In the genomic region with DNA sequence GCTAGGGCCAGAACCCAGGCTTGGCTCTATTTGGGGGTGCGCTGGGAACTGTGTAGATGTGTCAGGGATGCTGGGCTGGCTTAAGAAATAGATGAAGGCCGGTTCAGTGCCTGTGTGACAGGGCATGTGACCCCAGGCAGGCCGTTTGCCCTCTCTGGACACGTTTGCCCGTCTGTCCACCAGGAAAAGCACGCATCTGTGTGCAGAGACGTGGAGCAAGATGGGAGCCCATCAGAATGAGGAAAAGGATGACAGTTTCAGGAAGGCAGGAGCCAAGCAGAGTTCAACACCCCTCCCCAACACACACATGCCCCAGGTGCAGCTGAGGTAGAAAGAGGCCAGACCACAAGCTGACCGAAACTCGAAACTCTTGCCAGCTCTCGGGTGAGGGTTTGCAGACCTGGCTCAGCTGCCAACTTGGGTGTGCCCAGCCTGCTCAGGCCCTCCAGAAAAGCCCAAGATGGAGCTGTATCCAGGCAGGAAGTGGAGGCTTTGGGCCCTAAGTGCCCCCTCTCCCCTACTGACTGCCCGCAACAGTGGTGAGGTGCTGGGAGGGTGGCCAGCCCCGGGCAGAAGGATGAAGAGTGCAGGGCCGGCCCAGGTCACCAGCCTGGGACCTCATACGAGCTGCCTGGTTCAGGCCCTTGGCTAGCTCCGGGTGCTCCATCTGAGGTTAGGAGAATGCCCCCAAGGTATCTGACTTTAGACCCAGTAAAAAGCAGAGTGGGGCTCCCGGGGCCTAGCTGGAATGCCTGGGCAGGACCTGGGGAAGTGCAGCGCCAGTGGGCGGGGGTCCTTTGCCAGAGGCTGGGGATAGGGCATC, we compare ENCODE assay signal across 10 cellular contexts. TPM values are rescaled to one million over a fixed set of nuclear protein-coding genes. Genes with fewer than 3 reads are reported as not detected.
DNase-seq lines count a peak whose midpoint lies in the region; ATAC-seq and TF ChIP-seq lines count a peak whose summit lies in the region.
"Had no signal": no experiment of that assay in that cellular context is flagged by ENCODE, and none has a peak within 500 bp of the region (broad histone marks: within the 10 kb centered on the region; RNA-seq: fewer than 3 reads in every experiment).

No MANE protein-coding gene starts in this region.

- H3K27me3 ChIP-seq in left lung (no peaks in the 10 kb centered on the region), brain microvascular endothelial cell (replicated peaks) (no peaks in the 10 kb centered on the region)

- POLR2A ChIA-PET in OCI-LY7 (lab: Charles Lee): interaction anchor here (0.6 to 1.4 kb wide), 5 partner anchors 12 to 565 kb away, joined by 3 to 5 read pairs (median 3); no protein-coding TSS in a partner anchor

- H3K79me2 ChIP-seq in OCI-LY7 (ENCODE audit: insufficient read depth, low read depth, low read length): no peaks in the 10 kb centered on the region

- no peak overlapping the region for H3K4me2 ChIP-seq in OCI-LY7 (ENCODE audit: low read length)

- H2AFZ ChIP-seq in OCI-LY7 (ENCODE audit: low read length): no peak overlapping the region

- H3K27ac ChIP-seq in 22Rv1 (no peak overlapping the region), OCI-LY7 (ENCODE audit: low read depth, low read length, poor library complexity, severe bottlenecking) (no peak overlapping the region), left lung (peak overlapping the region; percentile 21 to 23), brain microvascular endothelial cell (no peak overlapping the region)

- no peaks in the 10 kb centered on the region for H4K20me1 ChIP-seq in OCI-LY7 (ENCODE audit: insufficient read depth, low read length)

- H3K9me2 ChIP-seq in OCI-LY7 (ENCODE audit: insufficient read depth, low read length): no peaks in the 10 kb centered on the region

- H3K36me3 ChIP-seq in OCI-LY7 (ENCODE audit: insufficient read depth, low read length) (no peaks in the 10 kb centered on the region), left lung (no peaks in the 10 kb centered on the region), brain microvascular endothelial cell (replicated peaks) (no peaks in the 10 kb centered on the region)

- intact Hi-C loops in OCI-LY7 (cut with micrococcal nuclease; ENCODE audit: unreplicated experiment) (loop anchor here (5.0 kb wide), 1 partner anchor 311 kb away; no protein-coding TSS in a partner anchor), left lung (cut with DNase I) (loop anchor here in 1 of 2 donors (5.0 kb wide), 1 partner anchor 116 kb away; no protein-coding TSS in a partner anchor)

- ATAC-seq in GM21447 (IDR thresholded peaks at IDR 0.05; ENCODE audit: unreplicated experiment): peak; percentile 60
- peak; percentile 79 for ATAC-seq in left lung

- no peak overlapping the region for H3K4me3 ChIP-seq in OCI-LY7 (ENCODE audit: low read depth, low read length, poor library complexity, severe bottlenecking)
- H3K4me3 ChIP-seq in left lung: no peak overlapping the region
- no peak overlapping the region for H3K4me3 ChIP-seq in brain microvascular endothelial cell (ENCODE audit: low read depth, low read length)

- DNase-seq in OCI-LY7 (ENCODE audit: low spot score) (no peak), left lung (peak in 1 of 2 donors; percentile 74), NCI-H446 (lab: John Stamatoyannopoulos, UW) (no peak), brain microvascular endothelial cell (no peak), GM03348 (ENCODE audit: low spot score) (no peak), NCI-H226 (no peak)
- DNase-seq: GOT3, NCI-H510A had no signal

- H3K4me1 ChIP-seq in OCI-LY7 (ENCODE audit: insufficient read depth, low read length, poor library complexity, severe bottlenecking) (no peaks in the 10 kb centered on the region), left lung (peaks cover 5 to 19% of the 10 kb centered on the region in 2 donors)

- BruUV-seq in OCI-LY7 (replicated peaks; lab: Mats Ljungman, UMichigan): no TSS peak

- in situ Hi-C loops in brain microvascular endothelial cell (cut with HindIII; ENCODE audit: low pct_ligation_motif_present, low sequenced_read_pairs): loop anchor here (5.0 kb wide), 1 partner anchor 116 kb away; no protein-coding TSS in a partner anchor

- H3K9me3 ChIP-seq in OCI-LY7 (ENCODE audit: low read length): no peaks in the 10 kb centered on the region
- no peaks in the 10 kb centered on the region for H3K9me3 ChIP-seq in left lung

- peak; percentile 70 for TF ChIP-seq CTCF in 22Rv1 (IDR thresholded peaks at IDR 0.05)
- peak; percentile 53 for TF ChIP-seq CTCF in OCI-LY7 (conservative IDR thresholded peaks at IDR 0.05; ENCODE audit: low read length)
- no peak for TF ChIP-seq CTCF in left lung (IDR thresholded peaks at IDR 0.05)
- no peak for TF ChIP-seq CTCF in brain microvascular endothelial cell (IDR thresholded peaks at IDR 0.05; ENCODE audit: low read depth, low read length, missing control alignments)

- CTCF ChIA-PET in OCI-LY7 (lab: Charles Lee; ENCODE audit: unreplicated experiment): interaction anchor here (0.6 to 1.5 kb wide), 4 partner anchors 18 to 114 kb away, joined by 3 to 5 read pairs (median 4); no protein-coding TSS in a partner anchor

RNA-seq across cellular contexts. Expression of a gene that starts 10.2 kb away (rescaled TPM):
- 0.05 and 3.5 TPM in 2 replicates for total RNA-seq in OCI-LY7 (2014; rRNA removed; shearing (Covaris generic))
- not detected in 2 replicates for total RNA-seq in OCI-LY7 (2022)
- 1 to 10 TPM; 3.0 to 4.2 TPM for total RNA-seq in left lung

RNA-seq across cellular contexts. Expression of a gene that starts 14.9 kb away (rescaled TPM):
- total RNA-seq in OCI-LY7 (2014; rRNA removed; shearing (Covaris generic)): not detected in 2 replicates
- not detected in 2 replicates for total RNA-seq in OCI-LY7 (2022)
- under 1 TPM in 1 of 2 donors, not detected in 1; 0.35 TPM for total RNA-seq in left lung

RNA-seq across cellular contexts. Expression of a gene that starts 53.4 kb away (rescaled TPM):
- total RNA-seq in OCI-LY7 (2014; rRNA removed; shearing (Covaris generic)): 0.03 and 0.10 TPM in 2 replicates
- total RNA-seq in OCI-LY7 (2022) (0.29 TPM in 1 of 2 replicates, not detected in the other), left lung (100 to 1,000 TPM in 1 of 2 donors, 10 to 100 TPM in 1; 27.2 to 139 TPM)

Comparison
In these comparisons a context has a peak if more than half of its experiments do, and no peak if none do; other contexts are left out.
1. H3K27ac ChIP-seq: peak in left lung (2 of 2); none in 22Rv1 (single experiment), OCI-LY7 (single experiment) and brain microvascular endothelial cell (single experiment).
2. CTCF ChIP-seq: peak in 22Rv1 (single experiment) and OCI-LY7 (single experiment); none in left lung (0 of 2) and brain microvascular endothelial cell (single experiment).
3. RNA of a gene that starts 53.4 kb away (total RNA-seq): 27.2 to 139 TPM in left lung; 0.03 to 0.29 TPM in OCI-LY7; every median in the first group is over 10 times any median in the second.